Comparison of ENCODE assay signal across 1 cellular context in the genomic region with DNA sequence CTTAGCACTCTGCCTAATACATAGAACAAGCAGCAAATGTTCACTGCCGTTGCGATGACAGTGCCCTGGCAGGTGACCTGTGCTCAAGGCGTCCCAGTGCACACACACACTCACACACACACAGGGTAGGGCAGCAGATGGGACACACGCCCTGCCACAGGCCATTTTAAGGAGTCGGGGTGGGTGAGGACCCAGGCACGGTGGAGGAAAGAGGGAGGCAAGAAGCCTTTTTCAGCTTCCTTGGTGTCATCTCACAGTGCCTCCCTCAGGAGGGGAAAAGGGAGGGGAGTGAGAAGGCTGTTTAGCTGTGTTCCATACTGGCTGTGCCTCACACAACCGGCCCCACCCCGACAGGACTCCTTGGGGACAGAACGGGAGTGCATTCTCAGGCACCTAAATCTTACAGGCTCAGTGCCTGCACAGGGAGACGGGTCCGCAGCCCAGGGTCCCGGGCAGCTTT.
TF ChIP-seq lines count a peak whose summit lies in the region.

No MANE protein-coding gene starts in this region.

TF ChIP-seq in SK-N-SH, 30 proteins besides CTCF, POLR2A, EP300 and RAD21 (continued from another document):
- TF ChIP-seq, protein P1, sequence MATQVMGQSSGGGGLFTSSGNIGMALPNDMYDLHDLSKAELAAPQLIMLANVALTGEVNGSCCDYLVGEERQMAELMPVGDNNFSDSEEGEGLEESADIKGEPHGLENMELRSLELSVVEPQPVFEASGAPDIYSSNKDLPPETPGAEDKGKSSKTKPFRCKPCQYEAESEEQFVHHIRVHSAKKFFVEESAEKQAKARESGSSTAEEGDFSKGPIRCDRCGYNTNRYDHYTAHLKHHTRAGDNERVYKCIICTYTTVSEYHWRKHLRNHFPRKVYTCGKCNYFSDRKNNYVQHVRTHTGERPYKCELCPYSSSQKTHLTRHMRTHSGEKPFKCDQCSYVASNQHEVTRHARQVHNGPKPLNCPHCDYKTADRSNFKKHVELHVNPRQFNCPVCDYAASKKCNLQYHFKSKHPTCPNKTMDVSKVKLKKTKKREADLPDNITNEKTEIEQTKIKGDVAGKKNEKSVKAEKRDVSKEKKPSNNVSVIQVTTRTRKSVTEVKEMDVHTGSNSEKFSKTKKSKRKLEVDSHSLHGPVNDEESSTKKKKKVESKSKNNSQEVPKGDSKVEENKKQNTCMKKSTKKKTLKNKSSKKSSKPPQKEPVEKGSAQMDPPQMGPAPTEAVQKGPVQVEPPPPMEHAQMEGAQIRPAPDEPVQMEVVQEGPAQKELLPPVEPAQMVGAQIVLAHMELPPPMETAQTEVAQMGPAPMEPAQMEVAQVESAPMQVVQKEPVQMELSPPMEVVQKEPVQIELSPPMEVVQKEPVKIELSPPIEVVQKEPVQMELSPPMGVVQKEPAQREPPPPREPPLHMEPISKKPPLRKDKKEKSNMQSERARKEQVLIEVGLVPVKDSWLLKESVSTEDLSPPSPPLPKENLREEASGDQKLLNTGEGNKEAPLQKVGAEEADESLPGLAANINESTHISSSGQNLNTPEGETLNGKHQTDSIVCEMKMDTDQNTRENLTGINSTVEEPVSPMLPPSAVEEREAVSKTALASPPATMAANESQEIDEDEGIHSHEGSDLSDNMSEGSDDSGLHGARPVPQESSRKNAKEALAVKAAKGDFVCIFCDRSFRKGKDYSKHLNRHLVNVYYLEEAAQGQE (IDR thresholded peaks at IDR 0.05; ENCODE audit: low read depth, low read length), result no peak
